Comparison of ENCODE assay signal across 8 cellular contexts in genomic region chr11:118634435-118635236, GRCh38. TPM values are rescaled to one million over a fixed set of nuclear protein-coding genes. Genes with fewer than 3 reads are reported as not detected.
DNase-seq lines count a peak whose midpoint lies in the region; ATAC-seq lines count a peak whose summit lies in the region.

No MANE protein-coding gene starts in this region.

- peak; percentile 53 for DNase-seq in Ammon's horn (ENCODE audit: low spot score)
- DNase-seq in NCI-H1092 (lab: John Stamatoyannopoulos, UW), result peak; percentile 67
- DNase-seq in astrocyte of the hippocampus (ENCODE audit: low read depth, low spot score), result peak; percentile 93
- DNase-seq in iPS DF 19.7 (ENCODE audit: low read depth, low spot score), result peak; percentile 80
- no peak for DNase-seq in NCI-H1694 (lab: John Stamatoyannopoulos, UW)

- peak overlapping the region; percentile 53 to 59 (median 55) for H3K4me3 ChIP-seq in skeletal muscle tissue (ENCODE audit: low read length in 3 of 3)

- peaks cover 30 to 51% (median 45%) of the 10 kb centered on the region in 3 donors for H3K4me1 ChIP-seq in skeletal muscle tissue (ENCODE audit: control insufficient read depth in 3 of 3, insufficient read depth in 3 of 3, low read length in 3 of 3)

- H3K9ac ChIP-seq in skeletal muscle tissue (ENCODE audit: low read depth in 1 of 3, low read length in 3 of 3), result peak overlapping the region; percentile 72 to 73 (median 72)

- no peaks in the 10 kb centered on the region for H3K27me3 ChIP-seq in skeletal muscle tissue (ENCODE audit: control insufficient read depth in 3 of 3, insufficient read depth in 3 of 3, low read length in 3 of 3)

- ATAC-seq in HG03097 (IDR thresholded peaks at IDR 0.05; ENCODE audit: low FRiP score, unreplicated experiment), result no peak
- no peak for ATAC-seq in HG02588 (IDR thresholded peaks at IDR 0.05; ENCODE audit: unreplicated experiment)

- H3K9me3 ChIP-seq in skeletal muscle tissue (ENCODE audit: control insufficient read depth in 3 of 3, low read length in 3 of 3), result no peaks in the 10 kb centered on the region

- H3K36me3 ChIP-seq in skeletal muscle tissue (ENCODE audit: control insufficient read depth in 3 of 3, insufficient read depth in 3 of 3, low read length in 3 of 3), result peaks cover 23 to 39% (median 38%) of the 10 kb centered on the region in 3 donors

- H3K27ac ChIP-seq in skeletal muscle tissue (ENCODE audit: low read depth, low read length), result peak overlapping the region; percentile 54

RNA-seq across cellular contexts. Expression of gene PHLDB1, which starts 27.2 kb away (rescaled TPM):
- total RNA-seq in skeletal muscle tissue, result 54.8 TPM

RNA-seq across cellular contexts. Expression of gene TREH, which starts 44.8 kb away (rescaled TPM):
- 0.52 TPM for total RNA-seq in skeletal muscle tissue
